ENCODE assay signal across 11 cellular contexts in genomic region chr20:36728986-36729385, GRCh38. TPM values are rescaled to one million over a fixed set of nuclear protein-coding genes. Genes with fewer than 3 reads are reported as not detected.
A peak's percentile ranks its signal among the peaks of the same experiment; 100 is the strongest.
DNase-seq lines count a peak whose midpoint lies in the region; ATAC-seq, FAIRE-seq and TF ChIP-seq lines count a peak whose summit lies in the region.
"Had no signal": no experiment of that assay in that cellular context is flagged by ENCODE, and none has a peak within 500 bp of the region (broad histone marks: within the 10 kb centered on the region; RNA-seq: fewer than 3 reads in every experiment).

No MANE protein-coding gene starts in this region.

- H3K4me3 Mint-ChIP-seq in type B pancreatic cell, result no peak overlapping the region
- H3K4me3 Mint-ChIP-seq: naive thymus-derived CD8-positive, alpha-beta T cell had no signal

- DNase-seq in HepG2 (ENCODE audit: low spot score), result peak; percentile 29
- no peak for DNase-seq in right lobe of liver
- DNase-seq in NOMO-1 treated with DMSO at 0.1 percent for 48 hours (lab: John Stamatoyannopoulos, UW; ENCODE audit: unreplicated experiment), result peak; percentile 24
- DNase-seq in choroid plexus epithelial cell (ENCODE audit: low read depth), result peak; percentile 59
- DNase-seq in type B pancreatic cell (ENCODE audit: extremely low spot score, unreplicated experiment), result no peak
- DNase-seq in sigmoid colon, result no peak
- no peak for DNase-seq in T1000 (lab: John Stamatoyannopoulos, UW)
- DNase-seq in NCI-H446 treated with DMSO at 0.1 percent for 48 hours (lab: John Stamatoyannopoulos, UW), result no peak

- no peak for TF ChIP-seq POLR2A in HepG2 (IDR thresholded peaks at IDR 0.05; ENCODE audit: insufficient read depth in 1 of 2, low read depth in 2 of 2, low read length in 2 of 2)
- TF ChIP-seq POLR2A in right lobe of liver (IDR thresholded peaks at IDR 0.05), result no peak
- no peak for TF ChIP-seq POLR2A in sigmoid colon (IDR thresholded peaks at IDR 0.05)

- TF ChIP-seq CTCF in HepG2 (CRISPR knock-in tag; IDR thresholded peaks at IDR 0.05), result peak; percentile 57
- no peak for TF ChIP-seq CTCF in right lobe of liver (IDR thresholded peaks at IDR 0.05)
- peak; percentile 35 for TF ChIP-seq CTCF in choroid plexus epithelial cell (conservative IDR thresholded peaks at IDR 0.05; ENCODE audit: low read depth, low read length)
- TF ChIP-seq CTCF in type B pancreatic cell (conservative IDR thresholded peaks at IDR 0.05), result peak; percentile 26
- no peak for TF ChIP-seq CTCF in sigmoid colon (IDR thresholded peaks at IDR 0.05)

- H3K4me3 ChIP-seq in HepG2 (replicated peaks in 1 of 3; ENCODE audit: insufficient read depth in 1 of 3, low read depth in 2 of 3, low read length in 3 of 3), result no peak overlapping the region
- H3K4me3 ChIP-seq in right lobe of liver, result no peak overlapping the region
- no peak overlapping the region for H3K4me3 ChIP-seq in choroid plexus epithelial cell (ENCODE audit: low read depth, low read length)
- no peak overlapping the region for H3K4me3 ChIP-seq in sigmoid colon
- H3K4me3 ChIP-seq: SJSA1 had no signal

- 81% methylated on average over 3 of the region's 3 CpGs for WGBS in HepG2 (ENCODE audit: low lambda C conversion rate)
- 45% methylated on average over 2 of the region's 3 CpGs for WGBS in right lobe of liver (ENCODE audit: insufficient coverage, low coverage, low lambda C conversion rate, missing lambda C conversion rate)
- WGBS in sigmoid colon, 2 donors, result 46 to 64% methylated on average over 3 of the region's 3 CpGs

- peaks cover 20% of the 10 kb centered on the region for H3K4me1 ChIP-seq in HepG2 (ENCODE audit: insufficient read depth, low read length)
- no peaks in the 10 kb centered on the region for H3K4me1 ChIP-seq in right lobe of liver
- H3K4me1 ChIP-seq in sigmoid colon, result peaks cover 0 to 16% (median 15%) of the 10 kb centered on the region in 4 donors
- H3K4me1 ChIP-seq: SJSA1 had no signal

- FAIRE-seq in HepG2 (lab: Jason Lieb, UNC), result no peak
- FAIRE-seq: frontal cortex had no signal

- H3K27ac Mint-ChIP-seq in type B pancreatic cell, result no peak overlapping the region

- BruUV-seq in HepG2 (replicated peaks; lab: Mats Ljungman, UMichigan), result no TSS peak

- no peak overlapping the region for H2AFZ ChIP-seq in HepG2 (ENCODE audit: low read length)

- no peak for ATAC-seq in HepG2
- no peak for ATAC-seq in right lobe of liver
- ATAC-seq: naive thymus-derived CD8-positive, alpha-beta T cell had no signal

- H3K9me3 Mint-ChIP-seq in type B pancreatic cell, result no peaks in the 10 kb centered on the region
- H3K9me3 Mint-ChIP-seq: naive thymus-derived CD8-positive, alpha-beta T cell had no signal

- H3K36me3 ChIP-seq in HepG2 (replicated peaks in 1 of 2; ENCODE audit: control insufficient read depth in 1 of 2, insufficient read depth in 2 of 2, low read length in 2 of 2), result no peaks in the 10 kb centered on the region
- no peaks in the 10 kb centered on the region for H3K36me3 ChIP-seq in right lobe of liver
- H3K36me3 ChIP-seq in sigmoid colon, result no peaks in the 10 kb centered on the region
- H3K36me3 ChIP-seq: SJSA1 had no signal

- intact Hi-C loops in HepG2 (cut with micrococcal nuclease; ENCODE audit: unreplicated experiment) (loop anchor here (1.0 kb wide), 1 partner anchor 173 kb away; no protein-coding TSS in a partner anchor), right lobe of liver (cut with DNase I) (no loop called here), sigmoid colon (cut with DNase I) (no loop called here)

- POLR2A ChIA-PET in HepG2 (lab: Yijun Ruan, JAX), result no interaction called here

- in situ Hi-C loops in HepG2 (cut with HindIII; ENCODE audit: extremely low pct_ligation_motif_present, low pct_unique_long_range_greater_than_20kb), result no loop called here

- peaks cover 19% of the 10 kb centered on the region for H3K79me2 ChIP-seq in HepG2 (ENCODE audit: insufficient read depth, low read length)

- no peaks in the 10 kb centered on the region for H3K4me1 Mint-ChIP-seq in type B pancreatic cell (ENCODE audit: unreplicated experiment)

- H4K20me1 ChIP-seq in HepG2 (ENCODE audit: insufficient read depth, low read length), result no peaks in the 10 kb centered on the region

- H3K36me3 Mint-ChIP-seq in type B pancreatic cell, result peaks cover 6% of the 10 kb centered on the region

- H3K9me3 ChIP-seq in HepG2 (ENCODE audit: low read length) (no peaks in the 10 kb centered on the region), right lobe of liver (no peaks in the 10 kb centered on the region), sigmoid colon (no peaks in the 10 kb centered on the region)
- H3K9me3 ChIP-seq: SJSA1 had no signal

- TF ChIP-seq RAD21 in HepG2 (CRISPR knock-in tag; IDR thresholded peaks at IDR 0.05), result no peak

- H3K9ac ChIP-seq in HepG2 (ENCODE audit: insufficient read depth, low read depth, low read length), result no peak overlapping the region

- no peak overlapping the region for H3K27ac ChIP-seq in HepG2 (ENCODE audit: extremely low read length, insufficient read depth, low read length)
- no peak overlapping the region for H3K27ac ChIP-seq in right lobe of liver
- no peak overlapping the region for H3K27ac ChIP-seq in sigmoid colon
- H3K27ac ChIP-seq: SJSA1 had no signal

- no peaks in the 10 kb centered on the region for H3K27me3 Mint-ChIP-seq in type B pancreatic cell
- H3K27me3 Mint-ChIP-seq: naive thymus-derived CD8-positive, alpha-beta T cell had no signal

- CTCF ChIA-PET in HepG2 (lab: Yijun Ruan, JAX; ENCODE audit: low intra/inter-chr PET ratio, low total read pairs), result no interaction called here

- no peak overlapping the region for H3K4me2 ChIP-seq in HepG2 (ENCODE audit: low read depth, low read length)

- H3K27me3 ChIP-seq in HepG2 (ENCODE audit: control insufficient read depth in 1 of 2, insufficient read depth in 2 of 2, low read length in 2 of 2), result no peaks in the 10 kb centered on the region
- H3K27me3 ChIP-seq in right lobe of liver, result no peaks in the 10 kb centered on the region
- no peaks in the 10 kb centered on the region for H3K27me3 ChIP-seq in sigmoid colon
- H3K27me3 ChIP-seq: SJSA1 had no signal

- no peak for TF ChIP-seq EP300 in HepG2 (IDR thresholded peaks at IDR 0.05; ENCODE audit: low read depth in 2 of 2, low read length in 2 of 2)
- no peak for TF ChIP-seq EP300 in HepG2 (CRISPR knock-in tag; IDR thresholded peaks at IDR 0.05; ENCODE audit: borderline replicate concordance)
- TF ChIP-seq EP300 in sigmoid colon (IDR thresholded peaks at IDR 0.05), result no peak

RNA-seq across cellular contexts. Expression of gene NDRG3, which starts 16.9 kb away (rescaled TPM):
- total RNA-seq in HepG2 (2016; rRNA removed; fragmentation: Illumina TruSeq; extraction: Trizol), result 36.0 and 43.3 TPM in 2 replicates
- 9.0 and 9.2 TPM in 2 replicates for total RNA-seq in HepG2 (2016; cell fraction: cytosol; rRNA removed; fragmentation: Illumina TruSeq; extraction: Trizol; ENCODE audit: low read depth)
- total RNA-seq in HepG2 (2016; cell fraction: insoluble cytoplasmic fraction; rRNA removed; fragmentation: Illumina TruSeq; extraction: Trizol), result 32.4 and 40.5 TPM in 2 replicates
- 19.9 and 20.6 TPM in 2 replicates for total RNA-seq in HepG2 (2016; cell fraction: membrane; rRNA removed; fragmentation: Illumina TruSeq; extraction: Trizol)
- 19.9 and 21.0 TPM in 2 replicates for total RNA-seq in HepG2 (2016; cell fraction: nucleus; rRNA removed; fragmentation: Illumina TruSeq; extraction: Trizol)
- polyA plus RNA-seq in HepG2 (2011; rRNA removed), result 34.7 and 40.5 TPM in 2 replicates
- polyA plus RNA-seq in HepG2 (2011; cell fraction: cytosol; rRNA removed), result 22.4 and 29.5 TPM in 2 replicates
- polyA plus RNA-seq in HepG2 (2011; cell fraction: nucleus; rRNA removed), result 23.6 and 25.0 TPM in 2 replicates
- polyA plus RNA-seq in HepG2 (2012), result 22.6 and 26.8 TPM in 2 replicates
- polyA plus RNA-seq in HepG2 (2016; cell fraction: cytosol; fragmentation: Illumina TruSeq; extraction: Trizol; ENCODE audit: low read depth), result 8.7 and 8.9 TPM in 2 replicates
- 48.1 and 49.0 TPM in 2 replicates for polyA plus RNA-seq in HepG2 (2016; cell fraction: insoluble cytoplasmic fraction; fragmentation: Illumina TruSeq; extraction: Trizol; ENCODE audit: low read depth)
- polyA plus RNA-seq in HepG2 (2016; cell fraction: membrane; fragmentation: Illumina TruSeq; extraction: Trizol; ENCODE audit: low read depth), result 17.2 and 18.2 TPM in 2 replicates
- 38.9 and 42.1 TPM in 2 replicates for polyA plus RNA-seq in HepG2 (2016; cell fraction: nucleus; fragmentation: Illumina TruSeq; extraction: Trizol; ENCODE audit: insufficient read depth, low read depth)
- polyA minus RNA-seq in HepG2 (2011; rRNA and poly(A)+ RNA removed; ENCODE audit: low replicate concordance), result 44.9 and 55.2 TPM in 2 replicates
- 25.7 and 31.2 TPM in 2 replicates for polyA minus RNA-seq in HepG2 (2011; cell fraction: cytosol; rRNA and poly(A)+ RNA removed)
- polyA minus RNA-seq in HepG2 (2011; cell fraction: nucleus; rRNA and poly(A)+ RNA removed), result 16.4 and 19.6 TPM in 2 replicates
- total RNA-seq in right lobe of liver, result 1 to 10 TPM; 5.2 to 8.0 (median 7.0) TPM
- total RNA-seq in type B pancreatic cell (ENCODE audit: low replicate concordance), result 24.9 and 31.5 TPM in 2 replicates
- 10 to 100 TPM; 28.5 to 38.9 (median 31.5) TPM for total RNA-seq in sigmoid colon
- 10 to 100 TPM; 21.6 to 32.1 (median 25.9) TPM for polyA plus RNA-seq in sigmoid colon

RNA-seq across cellular contexts. Expression of gene DSN1, which starts 44.6 kb away (rescaled TPM):
- total RNA-seq in HepG2 (2016; rRNA removed; fragmentation: Illumina TruSeq; extraction: Trizol), result 53.7 and 82.4 TPM in 2 replicates
- 10.7 and 11.7 TPM in 2 replicates for total RNA-seq in HepG2 (2016; cell fraction: cytosol; rRNA removed; fragmentation: Illumina TruSeq; extraction: Trizol; ENCODE audit: low read depth)
- total RNA-seq in HepG2 (2016; cell fraction: insoluble cytoplasmic fraction; rRNA removed; fragmentation: Illumina TruSeq; extraction: Trizol), result 57.1 and 88.9 TPM in 2 replicates
- total RNA-seq in HepG2 (2016; cell fraction: membrane; rRNA removed; fragmentation: Illumina TruSeq; extraction: Trizol), result 25.4 and 26.8 TPM in 2 replicates
- total RNA-seq in HepG2 (2016; cell fraction: nucleus; rRNA removed; fragmentation: Illumina TruSeq; extraction: Trizol), result 26.9 and 33.4 TPM in 2 replicates
- 10.5 and 18.7 TPM in 2 replicates for polyA plus RNA-seq in HepG2 (2011; rRNA removed)
- polyA plus RNA-seq in HepG2 (2011; cell fraction: cytosol; rRNA removed), result 9.6 and 10.1 TPM in 2 replicates
- polyA plus RNA-seq in HepG2 (2011; cell fraction: nucleus; rRNA removed), result 8.8 and 10.9 TPM in 2 replicates
- 8.0 and 18.3 TPM in 2 replicates for polyA plus RNA-seq in HepG2 (2012)
- polyA plus RNA-seq in HepG2 (2016; cell fraction: cytosol; fragmentation: Illumina TruSeq; extraction: Trizol; ENCODE audit: low read depth), result 4.4 and 5.3 TPM in 2 replicates
- 61.2 and 64.9 TPM in 2 replicates for polyA plus RNA-seq in HepG2 (2016; cell fraction: insoluble cytoplasmic fraction; fragmentation: Illumina TruSeq; extraction: Trizol; ENCODE audit: low read depth)
- 9.5 and 10.6 TPM in 2 replicates for polyA plus RNA-seq in HepG2 (2016; cell fraction: membrane; fragmentation: Illumina TruSeq; extraction: Trizol; ENCODE audit: low read depth)
- 65.4 and 71.7 TPM in 2 replicates for polyA plus RNA-seq in HepG2 (2016; cell fraction: nucleus; fragmentation: Illumina TruSeq; extraction: Trizol; ENCODE audit: insufficient read depth, low read depth)
- 6.5 and 15.7 TPM in 2 replicates for polyA minus RNA-seq in HepG2 (2011; rRNA and poly(A)+ RNA removed; ENCODE audit: low replicate concordance)
- polyA minus RNA-seq in HepG2 (2011; cell fraction: cytosol; rRNA and poly(A)+ RNA removed), result 6.1 and 9.5 TPM in 2 replicates
- 10.8 and 15.7 TPM in 2 replicates for polyA minus RNA-seq in HepG2 (2011; cell fraction: nucleus; rRNA and poly(A)+ RNA removed)
- 1 to 10 TPM; 2.7 to 9.8 (median 4.7) TPM for total RNA-seq in right lobe of liver
- 20.0 and 24.1 TPM in 2 replicates for total RNA-seq in type B pancreatic cell (ENCODE audit: low replicate concordance)
- 1 to 10 TPM; 4.4 to 6.4 (median 5.5) TPM for total RNA-seq in sigmoid colon
- 10 to 100 TPM in 2 of 3 donors, 1 to 10 TPM in 1; 7.8 to 11.7 (median 11.6) TPM for polyA plus RNA-seq in sigmoid colon

Comparison
In these comparisons a context has a peak if more than half of its experiments do, and no peak if none do; other contexts are left out.
1. DNase-seq: peak in HepG2 (single experiment), NOMO-1 treated with DMSO at 0.1 percent for 48 hours (single experiment) and choroid plexus epithelial cell (single experiment); none in right lobe of liver (0 of 3), type B pancreatic cell (single experiment), sigmoid colon (single experiment), T1000 (single experiment) and NCI-H446 treated with DMSO at 0.1 percent for 48 hours (single experiment).
2. CTCF ChIP-seq: peak in HepG2 (single experiment), choroid plexus epithelial cell (single experiment) and type B pancreatic cell (single experiment); none in right lobe of liver (0 of 4) and sigmoid colon (0 of 4).